19 cellular contexts compared by ENCODE assay signal in genomic region chr10:10438335-10439123, GRCh38.
"Had no signal": no experiment of that assay in that cellular context is flagged by ENCODE, and none has a peak within 500 bp of the region (broad histone marks: within the 10 kb centered on the region; RNA-seq: fewer than 3 reads in every experiment).

No MANE protein-coding gene starts in this region.

- H3K4me3 ChIP-seq: ascending aorta, esophagus squamous epithelium, ovary, thyroid gland had no signal

- DNase-seq: activated CD4-positive, alpha-beta T cell treated with anti-CD3 and anti-CD28 coated beads for 1 hour; activated CD4-positive, alpha-beta T cell treated with anti-CD3 and anti-CD28 coated beads, Interleukin-2, amount 50 U/mL, for 4 hours; activated naive CD4-positive, alpha-beta T cell treated with anti-CD3 and anti-CD28 coated beads for 36 hours; activated naive CD8-positive, alpha-beta T cell treated with anti-CD3 and anti-CD28 coated beads, Interleukin-2, amount 50 U/mL, for 24 hours; activated T-cell treated with anti-CD3 and anti-CD28 coated beads for 4 hours; effector CD8-positive, alpha-beta T cell; esophagus squamous epithelium; foreskin keratinocyte; head of caudate nucleus; left colon; naive thymus-derived CD4-positive, alpha-beta T cell; ovary; stimulated activated CD4-positive, alpha-beta T cell treated with anti-CD3 and anti-CD28 coated beads, Interleukin-12 subunit alpha, Interleukin-12 subunit beta, amount 100 ng/mL, for 4 hours; stimulated activated CD4-positive, alpha-beta T cell treated with anti-CD3 and anti-CD28 coated beads, Interleukin-2, amount 100 ng/mL, for 24 hours; T-helper 1 cell; T1000; thyroid gland had no signal

- H3K9me3 ChIP-seq: ascending aorta, esophagus squamous epithelium, ovary, thyroid gland had no signal

- H3K27ac Mint-ChIP-seq: activated naive CD4-positive, alpha-beta T cell treated with anti-CD3 and anti-CD28 coated beads for 36 hours; activated naive CD8-positive, alpha-beta T cell treated with anti-CD3 and anti-CD28 coated beads, Interleukin-2, amount 50 U/mL, for 24 hours; naive thymus-derived CD4-positive, alpha-beta T cell; stimulated activated memory B cell treated with anti-CD40 and anti-IgM and Interleukin-4, amounts not matched to agents 10 μg/mL and 1 μg/mL and 100 μg/mL, for 72 hours had no signal

- H3K27me3 ChIP-seq: ascending aorta, esophagus squamous epithelium, foreskin keratinocyte, ovary, thyroid gland had no signal

- H3K36me3 ChIP-seq: ascending aorta, esophagus squamous epithelium, ovary, thyroid gland had no signal

- H3K4me3 Mint-ChIP-seq: activated naive CD4-positive, alpha-beta T cell treated with anti-CD3 and anti-CD28 coated beads for 36 hours; activated naive CD8-positive, alpha-beta T cell treated with anti-CD3 and anti-CD28 coated beads, Interleukin-2, amount 50 U/mL, for 24 hours; naive thymus-derived CD4-positive, alpha-beta T cell; stimulated activated memory B cell treated with anti-CD40 and anti-IgM and Interleukin-4, amounts not matched to agents 10 μg/mL and 1 μg/mL and 100 μg/mL, for 72 hours had no signal

- ATAC-seq: activated naive CD8-positive, alpha-beta T cell treated with anti-CD3 and anti-CD28 coated beads, Interleukin-2, amount 50 U/mL, for 24 hours; foreskin keratinocyte; left colon; naive thymus-derived CD4-positive, alpha-beta T cell; stimulated activated memory B cell treated with anti-CD40 and anti-IgM and Interleukin-4, amounts not matched to agents 10 μg/mL and 1 μg/mL and 100 μg/mL, for 72 hours had no signal

- H3K36me3 Mint-ChIP-seq: naive thymus-derived CD4-positive, alpha-beta T cell; stimulated activated memory B cell treated with anti-CD40 and anti-IgM and Interleukin-4, amounts not matched to agents 10 μg/mL and 1 μg/mL and 100 μg/mL, for 72 hours had no signal

- H3K4me1 ChIP-seq: ascending aorta, esophagus squamous epithelium, foreskin keratinocyte, thyroid gland had no signal

- H3K27ac ChIP-seq: ascending aorta, esophagus squamous epithelium, foreskin keratinocyte, ovary, thyroid gland had no signal

- H3K4me1 Mint-ChIP-seq: activated naive CD8-positive, alpha-beta T cell treated with anti-CD3 and anti-CD28 coated beads, Interleukin-2, amount 50 U/mL, for 24 hours; naive thymus-derived CD4-positive, alpha-beta T cell; stimulated activated memory B cell treated with anti-CD40 and anti-IgM and Interleukin-4, amounts not matched to agents 10 μg/mL and 1 μg/mL and 100 μg/mL, for 72 hours had no signal
